35 cellular contexts compared by ENCODE assay signal in the genomic region with DNA sequence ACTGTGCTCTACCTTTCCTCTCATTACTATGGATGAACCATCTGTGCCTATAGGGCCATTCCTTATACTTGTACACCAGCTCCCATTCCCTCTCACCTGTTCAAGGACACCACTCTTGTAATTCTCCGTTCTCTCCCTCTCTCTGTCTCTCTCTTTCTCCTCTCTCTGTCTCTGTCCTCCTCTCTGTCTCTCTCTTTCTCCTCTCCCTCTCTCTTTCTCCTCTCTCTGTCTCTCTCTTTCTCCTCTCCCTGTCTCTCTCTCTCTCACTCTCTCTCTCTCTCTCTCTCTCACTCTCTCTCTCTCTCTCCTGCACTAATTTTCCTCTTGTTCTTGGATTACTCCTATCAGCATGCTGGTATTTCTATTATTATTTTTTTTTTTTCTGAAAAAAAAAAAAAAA.
A peak's percentile ranks its signal among the peaks of the same experiment; 100 is the strongest.
DNase-seq lines count a peak whose midpoint lies in the region; ATAC-seq, FAIRE-seq and TF ChIP-seq lines count a peak whose summit lies in the region.
"Had no signal": no experiment of that assay in that cellular context is flagged by ENCODE, and none has a peak within 500 bp of the region (broad histone marks: within the 10 kb centered on the region; RNA-seq: fewer than 3 reads in every experiment).

No MANE protein-coding gene starts in this region.

- no peak overlapping the region for H2AFZ ChIP-seq in H1 (ENCODE audit: low read length)

- H3K4me1 Mint-ChIP-seq in T-helper 17 cell = peaks cover 11% of the 10 kb centered on the region

- H3K9ac ChIP-seq in H1 (replicated peaks in 1 of 4; ENCODE audit: extremely low read depth in 1 of 4, low read depth in 3 of 4, low read length in 3 of 4) = no peak overlapping the region
- H3K9ac ChIP-seq: BLaER1; BLaER1 treated with 17β-estradiol and CSF1 and Interleukin-3, amounts not matched to agents 10 nM and 100 nM had no signal

- no peak overlapping the region for H3K4ac ChIP-seq in H1 (replicated peaks; ENCODE audit: insufficient read length, low read depth, low read length)

- no peak overlapping the region for H2BK15ac ChIP-seq in H1 (ENCODE audit: low read length)

- H3K36me3 Mint-ChIP-seq in T-helper 17 cell (ENCODE audit: low read depth) = no peaks in the 10 kb centered on the region
- H3K36me3 Mint-ChIP-seq: CD4-positive, alpha-beta memory T cell; CD4-positive, CD25-positive, alpha-beta regulatory T cell; CD8-positive, alpha-beta T cell had no signal

- H4K20me1 ChIP-seq in H1 (replicated peaks in 1 of 2; ENCODE audit: control insufficient read depth in 1 of 2, insufficient read depth in 2 of 2, low read length in 2 of 2) = no peaks in the 10 kb centered on the region
- H4K20me1 ChIP-seq: BLaER1; BLaER1 treated with 17β-estradiol and CSF1 and Interleukin-3, amounts not matched to agents 10 nM and 100 nM had no signal

- H3K79me1 ChIP-seq in H1 (ENCODE audit: low read depth, low read length) = no peaks in the 10 kb centered on the region

- H4K91ac ChIP-seq in H1 (replicated peaks; ENCODE audit: insufficient read length, low read length) = no peak overlapping the region

- H4K8ac ChIP-seq in H1 (ENCODE audit: extremely low read depth, insufficient read depth, low read length) = no peak overlapping the region

- DNase-seq in GM18507 (ENCODE audit: extremely low spot score, insufficient read length, low read depth) (no peak), H1 (ENCODE audit: low read depth in 1 of 2, low spot score in 2 of 2) (no peak), T-helper 17 cell (no peak), putamen (ENCODE audit: low spot score) (no peak)
- DNase-seq: 8988T; ACHN; AML-193; BE2C; C1 segment of cervical spinal cord; Caco-2; Calu3; CD4-positive, alpha-beta memory T cell; CD4-positive, alpha-beta T cell; CD4-positive, CD25-positive, alpha-beta regulatory T cell; CD8-positive, alpha-beta memory T cell; CD8-positive, alpha-beta T cell; COR-L47; DMS 273 treated with DMSO at 0.1 percent for 48 hours; DMS153; DMS53; DMS79; DMS79 treated with DMSO at 0.1 percent for 48 hours; DND-41; EL had no signal

- no peak for TF ChIP-seq CTCF in HEK293 (tag by site-specific recombination; IDR thresholded peaks at IDR 0.05)
- no peak for TF ChIP-seq CTCF in H1 (IDR thresholded peaks at IDR 0.05; ENCODE audit: control extremely low read depth in 1 of 3, insufficient read depth in 1 of 3, low read depth in 1 of 3, low read length in 3 of 3)

- H3K23ac ChIP-seq in H1 (ENCODE audit: insufficient read length) = no peak overlapping the region

- H2BK20ac ChIP-seq in H1 (ENCODE audit: low read length) = no peak overlapping the region

- ATAC-seq in GM21717 (IDR thresholded peaks at IDR 0.05; ENCODE audit: unreplicated experiment) (no peak), T-helper 17 cell (no peak)
- ATAC-seq: A549; CD8-positive, alpha-beta T cell had no signal

- H3K14ac ChIP-seq in H1 (ENCODE audit: insufficient read length) = no peak overlapping the region

- H3K36me3 ChIP-seq in HEK293 (ENCODE audit: control insufficient read depth in 2 of 2, insufficient read depth in 1 of 2, low read length in 2 of 2) (no peaks in the 10 kb centered on the region), H1 (ENCODE audit: control insufficient read depth in 2 of 4, insufficient read depth in 4 of 4, low read length in 3 of 4) (no peaks in the 10 kb centered on the region)
- H3K36me3 ChIP-seq: BE2C; BLaER1; BLaER1 treated with 17β-estradiol and CSF1 and Interleukin-3, amounts not matched to agents 10 nM and 100 nM had no signal

- POLR2A ChIA-PET in HEK293 (lab: Yijun Ruan, JAX) = no interaction called here
- POLR2A ChIA-PET in H1 (lab: Charles Lee; ENCODE audit: partially characterized antibody) = no interaction called here

- no peaks in the 10 kb centered on the region for H3K79me2 ChIP-seq in H1 (ENCODE audit: control insufficient read depth in 1 of 2, insufficient read depth in 2 of 2, low read length in 2 of 2)

- CTCF ChIA-PET in HEK293 (lab: Yijun Ruan, JAX) (no interaction called here), H1 (lab: Charles Lee; ENCODE audit: partially characterized antibody) (interaction anchor here (0.8 to 1.1 kb wide), 3 partner anchors 31 to 258 kb away, joined by 3 read pairs; no protein-coding TSS in a partner anchor)

- TF ChIP-seq EP300 in H1 (IDR thresholded peaks at IDR 0.05; ENCODE audit: borderline replicate concordance in 1 of 2, low read depth in 2 of 2, low read length in 2 of 2) = no peak

- H3K18ac ChIP-seq in H1 (ENCODE audit: extremely low read depth, low read length) = no peak overlapping the region

- H2AK5ac ChIP-seq in H1 (ENCODE audit: low read depth, low read length) = no peak overlapping the region

- TF ChIP-seq RAD21 in H1 (IDR thresholded peaks at IDR 0.05 in 1 of 2, conservative IDR thresholded peaks at IDR 0.05 in 1 of 2; ENCODE audit: low read depth in 2 of 2, low read length in 2 of 2) = no peak

- H3K4me3 Mint-ChIP-seq in T-helper 17 cell = no peak overlapping the region
- H3K4me3 Mint-ChIP-seq: B cell; CD14-positive monocyte; CD4-positive, alpha-beta memory T cell; CD4-positive, alpha-beta T cell; CD4-positive, CD25-positive, alpha-beta regulatory T cell; CD8-positive, alpha-beta memory T cell; CD8-positive, alpha-beta T cell had no signal

- no peaks in the 10 kb centered on the region for H3K27me3 ChIP-seq in H1 (replicated peaks in 1 of 4; ENCODE audit: control insufficient read depth in 3 of 4, extremely low read depth in 1 of 4, insufficient read depth in 3 of 4, low read length in 3 of 4)
- H3K27me3 ChIP-seq: BE2C; BLaER1; BLaER1 treated with 17β-estradiol and CSF1 and Interleukin-3, amounts not matched to agents 10 nM and 100 nM had no signal

- no peak overlapping the region for H3K27ac Mint-ChIP-seq in T-helper 17 cell
- H3K27ac Mint-ChIP-seq: B cell; CD14-positive monocyte; CD4-positive, alpha-beta memory T cell; CD4-positive, alpha-beta T cell; CD4-positive, CD25-positive, alpha-beta regulatory T cell; CD8-positive, alpha-beta memory T cell; CD8-positive, alpha-beta T cell had no signal

- H3K4me3 ChIP-seq in HEK293 (ENCODE audit: low read depth, low read length) = no peak overlapping the region
- H3K4me3 ChIP-seq in H1 (ENCODE audit: extremely low read depth in 1 of 4, insufficient read depth in 2 of 4, low read depth in 3 of 4, low read length in 4 of 4) = no peak overlapping the region
- H3K4me3 ChIP-seq: A549; BLaER1; BLaER1 treated with 17β-estradiol and CSF1 and Interleukin-3, amounts not matched to agents 10 nM and 100 nM had no signal

- H3K27me3 Mint-ChIP-seq in T-helper 17 cell = peaks cover 36% of the 10 kb centered on the region

- H3K27ac ChIP-seq in HEK293 (ENCODE audit: extremely low read depth, low read depth, low read length) (no peak overlapping the region), H1 (ENCODE audit: low read depth, low read length) (no peak overlapping the region)
- H3K27ac ChIP-seq: 22Rv1; A549; BLaER1; BLaER1 treated with 17β-estradiol and CSF1 and Interleukin-3, amounts not matched to agents 10 nM and 100 nM; C4-2B had no signal

- H3K9me3 ChIP-seq in HEK293 (ENCODE audit: control insufficient read depth, insufficient read depth, low read depth, low read length) (no peaks in the 10 kb centered on the region), H1 (ENCODE audit: insufficient read depth in 2 of 2, low read depth in 1 of 2, low read length in 1 of 2) (no peaks in the 10 kb centered on the region), T-helper 17 cell (ENCODE audit: control insufficient read depth, low read length, poor library complexity, severe bottlenecking) (no peaks in the 10 kb centered on the region)
- H3K9me3 ChIP-seq: A549; BE2C; BLaER1; BLaER1 treated with 17β-estradiol and CSF1 and Interleukin-3, amounts not matched to agents 10 nM and 100 nM had no signal

- H4K5ac ChIP-seq in H1 (ENCODE audit: insufficient read length, low read depth, low read length) = no peak overlapping the region

- peak overlapping the region; percentile 47 for H3K56ac ChIP-seq in H1 (replicated peaks; ENCODE audit: insufficient read length, low read depth, low read length)

- no peak for TF ChIP-seq POLR2A in H1 (IDR thresholded peaks at IDR 0.05; ENCODE audit: control extremely low read depth in 1 of 2, low read depth in 2 of 2, low read length in 2 of 2)

- no peak overlapping the region for H2BK12ac ChIP-seq in H1 (ENCODE audit: low read depth, low read length)

- H3K4me1 ChIP-seq in HEK293 (ENCODE audit: control insufficient read depth, insufficient read depth, low read length) (no peaks in the 10 kb centered on the region), H1 (replicated peaks in 1 of 4; ENCODE audit: control insufficient read depth in 3 of 4, insufficient read depth in 4 of 4, low read length in 3 of 4) (0 out of 7 replicates have a peak, but pooled peaks cover 0 to 2% (median 0%) of the 10 kb centered on the region in 4 experiments)
- H3K4me1 ChIP-seq: A549, BLaER1, Caco-2 had no signal

- WGBS in H1 (ENCODE audit: extremely low coverage in 1 of 2, insufficient coverage in 1 of 2, insufficient read length in 1 of 2, insufficient replicate concordance in 2 of 2, low coverage in 1 of 2, low lambda C conversion rate in 2 of 2, missing lambda C conversion rate in 1 of 2), 2 experiments = 54% methylated on average over 1 of the region's 1 CpG; no CpG with 5 or more reads in 1 of the 2 experiments

- no peak overlapping the region for H2BK5ac ChIP-seq in H1 (ENCODE audit: low read depth, low read length)

- FAIRE-seq in GM18507 (lab: Jason Lieb, UNC) = peak; percentile 59
- FAIRE-seq in H1 (lab: Jason Lieb, UNC) = no peak
- FAIRE-seq: A204.1, A549, D721Med had no signal

- H3K4me2 ChIP-seq in H1 (ENCODE audit: insufficient read depth in 1 of 2, low read depth in 2 of 2, low read length in 2 of 2) = no peak overlapping the region
- H3K4me2 ChIP-seq: A549; BLaER1; BLaER1 treated with 17β-estradiol and CSF1 and Interleukin-3, amounts not matched to agents 10 nM and 100 nM had no signal

- H2BK120ac ChIP-seq in H1 (replicated peaks; ENCODE audit: low read depth, low read length) = no peak overlapping the region

- H3K23me2 ChIP-seq in H1 (ENCODE audit: low read depth, low read length) = no peaks in the 10 kb centered on the region; the same call in 1 of the 2 replicates

TF ChIP-seq in HEK293, 187 proteins besides CTCF, POLR2A, EP300 and RAD21 (continues in another document):
- TF ChIP-seq ZNF596 (tag by site-specific recombination; IDR thresholded peaks at IDR 0.05) = peak; percentile 98
- 0 out of 2 replicates have a peak, but pooled peaks have one; percentile 23 for TF ChIP-seq PRDM1 (tag by site-specific recombination; IDR thresholded peaks at IDR 0.05)

TF ChIP-seq in H1, 55 proteins besides CTCF, POLR2A, EP300 and RAD21 (continues in another document):
- TF ChIP-seq CBX8 (IDR thresholded peaks at IDR 0.05; ENCODE audit: borderline replicate concordance, low read depth, low read length) (no peak), TBP (IDR thresholded peaks at IDR 0.05; ENCODE audit: low read depth, low read length) (no peak), NRF1 (IDR thresholded peaks at IDR 0.05; ENCODE audit: low read depth, low read length) (no peak), HDAC2 (IDR thresholded peaks at IDR 0.05; ENCODE audit: borderline replicate concordance in 1 of 2, low read depth in 2 of 2, low read length in 2 of 2) (no peak), CBX5 (IDR thresholded peaks at IDR 0.05; ENCODE audit: low read depth, low read length) (no peak), BCL11A (IDR thresholded peaks at IDR 0.05; ENCODE audit: low read depth in 2 of 2, low read length in 2 of 2) (no peak)
